In genomic region chr5:74326571-74327338, GRCh38 we compare ENCODE assay signal across 8 cellular contexts.
DNase-seq lines count a peak whose midpoint lies in the region; ATAC-seq and TF ChIP-seq lines count a peak whose summit lies in the region.

No MANE protein-coding gene starts in this region.

- TF ChIP-seq CTCF in HL-60 (IDR thresholded peaks at IDR 0.05; ENCODE audit: insufficient read depth, low read length), result no peak
- no peak for TF ChIP-seq CTCF in cardiac fibroblast (IDR thresholded peaks at IDR 0.05; ENCODE audit: low read depth, low read length)
- no peak for TF ChIP-seq CTCF in psoas muscle (IDR thresholded peaks at IDR 0.05)

- no peaks in the 10 kb centered on the region for H3K36me3 ChIP-seq in psoas muscle (ENCODE audit: insufficient read depth in 1 of 2, low read depth in 1 of 2)

- peaks cover 23% of the 10 kb centered on the region for H3K4me1 ChIP-seq in psoas muscle
- no peaks in the 10 kb centered on the region for H3K4me1 ChIP-seq in right cardiac atrium (ENCODE audit: control insufficient read depth, insufficient read depth, low read length)

- intact Hi-C loops in psoas muscle (cut with DNase I) (no loop called here), right cardiac atrium (cut with DNase I) (no loop called here), sciatic nerve (cut with DNase I) (no loop called here)

- 77 to 88% (median 77%) methylated on average over 6 of the region's 6 CpGs for WGBS in psoas muscle, 3 donors
- WGBS in right cardiac atrium, result 77% methylated on average over 6 of the region's 6 CpGs

- peak; percentile 49 for DNase-seq in COLO829 (ENCODE audit: low spot score)
- DNase-seq in HL-60 (ENCODE audit: low read depth in 1 of 2, low spot score in 1 of 2), result peak; percentile 31 to 60
- DNase-seq in T-helper 22 cell (ENCODE audit: low read depth), result peak; percentile 6
- DNase-seq in cardiac fibroblast (ENCODE audit: low read depth in 2 of 2), result peak; percentile 87 to 90
- no peak for DNase-seq in psoas muscle
- DNase-seq in right cardiac atrium, result no peak
- DNase-seq in sciatic nerve (ENCODE audit: low spot score), result no peak

- H3K27me3 ChIP-seq in HL-60 (ENCODE audit: insufficient read depth, poor library complexity, severe bottlenecking), result no peaks in the 10 kb centered on the region
- no peaks in the 10 kb centered on the region for H3K27me3 ChIP-seq in psoas muscle (ENCODE audit: insufficient read depth in 3 of 3, low read length in 2 of 3)
- H3K27me3 ChIP-seq in right cardiac atrium (ENCODE audit: control insufficient read depth, insufficient read depth), result no peaks in the 10 kb centered on the region

- no peak overlapping the region for H3K27ac ChIP-seq in HL-60 (replicated peaks)
- H3K27ac ChIP-seq in psoas muscle, result peak overlapping the region; percentile 79
- H3K27ac ChIP-seq in right cardiac atrium (ENCODE audit: low read length), result no peak overlapping the region

- H3K9me3 ChIP-seq in psoas muscle (no peaks in the 10 kb centered on the region), right cardiac atrium (ENCODE audit: control insufficient read depth, low read length) (no peaks in the 10 kb centered on the region)

- ATAC-seq in GM19397 (IDR thresholded peaks at IDR 0.05; ENCODE audit: unreplicated experiment) (peak; percentile 58), psoas muscle (peak in 3 of 4 donors; percentile 43 to 54 (median 50)), right cardiac atrium (no peak), sciatic nerve (no peak)

- no peak overlapping the region for H3K4me3 ChIP-seq in HL-60 (replicated peaks; ENCODE audit: insufficient read depth, low read length)
- H3K4me3 ChIP-seq in cardiac fibroblast (replicated peaks in 1 of 2; ENCODE audit: low read depth in 2 of 2, low read length in 2 of 2), result no peak overlapping the region
- no peak overlapping the region for H3K4me3 ChIP-seq in psoas muscle
- no peak overlapping the region for H3K4me3 ChIP-seq in right cardiac atrium (ENCODE audit: low read length)

Comparison
In these comparisons a context has a peak if more than half of its experiments do, and no peak if none do; other contexts are left out.
1. DNase-seq: peak in COLO829 (single experiment), HL-60 (2 of 2), T-helper 22 cell (single experiment) and cardiac fibroblast (2 of 2); none in psoas muscle (0 of 2), right cardiac atrium (0 of 3) and sciatic nerve (single experiment).
2. ATAC-seq: peak in GM19397 (single experiment) and psoas muscle (3 of 4); none in right cardiac atrium (0 of 2) and sciatic nerve (single experiment).